11 cellular contexts compared by ENCODE assay signal in the genomic region with DNA sequence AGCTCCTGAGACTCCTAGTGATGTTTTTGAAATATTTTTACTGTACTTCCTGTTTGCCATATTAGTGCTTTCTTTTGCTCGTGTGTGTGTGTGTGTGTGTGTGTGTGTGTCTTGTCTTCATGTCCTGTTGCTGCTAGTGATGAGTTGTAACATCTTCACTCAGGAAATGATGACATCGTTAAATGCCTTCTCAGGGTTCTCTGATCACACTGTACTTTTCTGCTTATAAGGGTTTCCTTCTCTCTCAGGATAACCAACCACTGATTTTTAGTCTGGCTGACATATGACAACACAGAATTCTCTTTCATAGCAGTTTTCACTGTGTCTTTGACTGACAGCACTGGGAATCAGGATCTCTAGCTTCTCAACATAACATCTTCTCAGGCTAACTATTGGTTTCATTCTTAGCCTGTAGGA. TPM values are rescaled to one million over a fixed set of nuclear protein-coding genes. Genes with fewer than 3 reads are reported as not detected.
DNase-seq lines count a peak whose midpoint lies in the region; ATAC-seq and TF ChIP-seq lines count a peak whose summit lies in the region.
"Had no signal": no experiment of that assay in that cellular context is flagged by ENCODE, and none has a peak within 500 bp of the region (broad histone marks: within the 10 kb centered on the region; RNA-seq: fewer than 3 reads in every experiment).

No MANE protein-coding gene starts in this region.

- peaks cover 0 to 4% (median 0%) of the 10 kb centered on the region in 4 donors for H3K9me3 ChIP-seq in stomach
- H3K9me3 ChIP-seq: thyroid gland had no signal

- no peak for TF ChIP-seq CTCF in stomach (IDR thresholded peaks at IDR 0.05)

- TF ChIP-seq POLR2A in GM18505 (IDR thresholded peaks at IDR 0.05; ENCODE audit: borderline replicate concordance, extremely low read depth, insufficient read depth, insufficient read length) (no peak), stomach (IDR thresholded peaks at IDR 0.05) (no peak)

- H3K36me3 ChIP-seq in stomach, result no peaks in the 10 kb centered on the region
- H3K36me3 ChIP-seq: thyroid gland had no signal

- DNase-seq in central memory CD4-positive, alpha-beta T cell, result peak; percentile 62
- no peak for DNase-seq in NCI-H1092 treated with DMSO at 0.1 percent for 48 hours (lab: John Stamatoyannopoulos, UW)
- DNase-seq in GM19238 (ENCODE audit: insufficient read length, low spot score), result no peak
- no peak for DNase-seq in mucosa of gallbladder (ENCODE audit: low spot score)
- no peak for DNase-seq in stomach
- DNase-seq: Karpas-422; stimulated activated CD4-positive, alpha-beta T cell treated with anti-CD3 and anti-CD28 coated beads, Interleukin-4, amount 100 ng/mL, for 1 hour; thyroid gland had no signal

- no peak overlapping the region for H3K4me3 ChIP-seq in stomach
- H3K4me3 ChIP-seq: thyroid gland had no signal

- TF ChIP-seq EP300 in stomach (IDR thresholded peaks at IDR 0.05), result no peak

- H3K27ac ChIP-seq in stomach, result no peak overlapping the region
- H3K27ac ChIP-seq: thyroid gland had no signal

- intact Hi-C loops in stomach (cut with DNase I; ENCODE audit: low total_unique reads), result no loop called here

- H3K27me3 ChIP-seq in stomach, result peaks cover 0 to 16% (median 0%) of the 10 kb centered on the region in 3 donors
- H3K27me3 ChIP-seq: thyroid gland had no signal

- H3K4me1 ChIP-seq in stomach, result no peaks in the 10 kb centered on the region
- H3K4me1 ChIP-seq: thyroid gland had no signal

- 43 to 55% (median 52%) methylated on average over 2 of the region's 2 CpGs for WGBS in stomach, 5 donors

- ATAC-seq in GM18505 (IDR thresholded peaks at IDR 0.05; ENCODE audit: unreplicated experiment) (peak; percentile 70), GM21515 (IDR thresholded peaks at IDR 0.05; ENCODE audit: unreplicated experiment) (peak; percentile 55), HG03575 (IDR thresholded peaks at IDR 0.05; ENCODE audit: extremely low read depth, insufficient number of reproducible peaks, low FRiP score, unreplicated experiment) (peak; percentile 60)

RNA-seq across cellular contexts. Expression of gene SV2C, which starts 16.1 kb away (rescaled TPM):
- total RNA-seq in mucosa of gallbladder (0.20 TPM), stomach (10 to 100 TPM in 1 of 5 donors, 1 to 10 TPM in 3, not detected in 1; 1.3 to 30.8 (median 1.6) TPM)
- polyA plus RNA-seq in stomach, result under 1 TPM in 2 of 3 donors, not detected in 1; 0.13 to 0.19 TPM
